ENCODE assay signal across 15 cellular contexts in genomic region chr3:64133991-64134390, GRCh38.
DNase-seq lines count a peak whose midpoint lies in the region; ATAC-seq and TF ChIP-seq lines count a peak whose summit lies in the region.
"Had no signal": no experiment of that assay in that cellular context is flagged by ENCODE, and none has a peak within 500 bp of the region (broad histone marks: within the 10 kb centered on the region; RNA-seq: fewer than 3 reads in every experiment).

No MANE protein-coding gene starts in this region.

- H3K9ac ChIP-seq in trophoblast cell (ENCODE audit: low read length), result no peak overlapping the region

- peak overlapping the region; percentile 65 for H4K91ac ChIP-seq in trophoblast cell (ENCODE audit: low read depth, low read length)

- no peak overlapping the region for H3K4ac ChIP-seq in trophoblast cell (ENCODE audit: low read depth, low read length)

- H2AFZ ChIP-seq in trophoblast cell (ENCODE audit: insufficient read depth, low read length, poor library complexity), result no peak overlapping the region
- H2AFZ ChIP-seq: GM23338 had no signal

- H3K27ac Mint-ChIP-seq in CD4-positive, alpha-beta T cell, result no peak overlapping the region
- H3K27ac Mint-ChIP-seq: CD14-positive monocyte; CD8-positive, alpha-beta memory T cell; GM23338 had no signal

- H3K27me3 ChIP-seq in gastroesophageal sphincter, result no peaks in the 10 kb centered on the region
- no peaks in the 10 kb centered on the region for H3K27me3 ChIP-seq in trophoblast cell (ENCODE audit: insufficient read depth, low read length)
- no peaks in the 10 kb centered on the region for H3K27me3 ChIP-seq in vagina
- no peaks in the 10 kb centered on the region for H3K27me3 ChIP-seq in CD4-positive, alpha-beta T cell (ENCODE audit: control insufficient read depth, insufficient read depth, low read length)

- peak overlapping the region; percentile 51 for H2BK12ac ChIP-seq in trophoblast cell (ENCODE audit: low read length)

- H3K27me3 Mint-ChIP-seq in CD4-positive, alpha-beta T cell, result peaks cover 13% of the 10 kb centered on the region

- H3K36me3 ChIP-seq in gastroesophageal sphincter (peaks cover 0 to 12% of the 10 kb centered on the region in 2 donors), trophoblast cell (ENCODE audit: control insufficient read depth in 1 of 2, insufficient read depth in 2 of 2, low read length in 2 of 2) (peaks cover 3 to 17% of the 10 kb centered on the region in 2 experiments), vagina (no peaks in the 10 kb centered on the region)

- H2BK120ac ChIP-seq in trophoblast cell (ENCODE audit: insufficient read depth, low read length, poor library complexity), result peak overlapping the region; percentile 60

- intact Hi-C loops in vagina (cut with DNase I), result no loop called here
- intact Hi-C loops in CD4-positive, alpha-beta T cell (cut with DNase I, micrococcal nuclease), result no loop called here

- no peak overlapping the region for H3K4me3 Mint-ChIP-seq in CD4-positive, alpha-beta T cell
- H3K4me3 Mint-ChIP-seq: CD14-positive monocyte; CD8-positive, alpha-beta memory T cell; GM23338 had no signal

- H3K23ac ChIP-seq in trophoblast cell (ENCODE audit: low read length), result no peak overlapping the region

- no peak overlapping the region for H4K8ac ChIP-seq in trophoblast cell (ENCODE audit: low read depth, low read length)

- DNase-seq in NCI-H82 (lab: John Stamatoyannopoulos, UW) (peak; percentile 20), NCI-H82 treated with DMSO at 0.1 percent for 48 hours (lab: John Stamatoyannopoulos, UW; ENCODE audit: unreplicated experiment) (no peak), trophoblast cell (no peak), vagina (ENCODE audit: extremely low spot score in 2 of 2) (no peak), DMS 273 treated with DMSO at 0.1 percent for 48 hours (lab: John Stamatoyannopoulos, UW) (no peak)
- DNase-seq in CD4-positive, alpha-beta T cell, result no peak
- DNase-seq: Caco-2; CD8-positive, alpha-beta memory T cell; H7 had no signal

- 73 to 90% methylated on average over 4 to 6 of the region's 6 CpGs for WGBS in gastroesophageal sphincter (ENCODE audit: low coverage in 1 of 2), 2 donors
- WGBS in trophoblast cell (ENCODE audit: extremely low coverage, insufficient coverage, insufficient read length), result no CpG with 5 or more reads among the region's 6 CpGs

- H3K4me2 ChIP-seq in trophoblast cell (ENCODE audit: low read length), result no peak overlapping the region
- H3K4me2 ChIP-seq: GM23338 had no signal

- no peak overlapping the region for H3K4me3 ChIP-seq in gastroesophageal sphincter
- no peak overlapping the region for H3K4me3 ChIP-seq in trophoblast cell (ENCODE audit: low read depth, low read length)
- no peak overlapping the region for H3K4me3 ChIP-seq in vagina
- H3K4me3 ChIP-seq: GM12878, GM23338 had no signal

- H3K4me1 Mint-ChIP-seq in CD4-positive, alpha-beta T cell (ENCODE audit: low read depth), result no peaks in the 10 kb centered on the region
- H3K4me1 Mint-ChIP-seq: CD14-positive monocyte; CD8-positive, alpha-beta memory T cell had no signal

- no peak for TF ChIP-seq POLR2A in gastroesophageal sphincter (IDR thresholded peaks at IDR 0.05)
- no peak for TF ChIP-seq POLR2A in vagina (IDR thresholded peaks at IDR 0.05)

- H3K4me1 ChIP-seq in gastroesophageal sphincter (peaks cover 0 to 92% (median 14%) of the 10 kb centered on the region in 3 donors), trophoblast cell (ENCODE audit: control insufficient read depth in 1 of 2, insufficient read depth in 2 of 2, low read length in 2 of 2) (peaks cover 16 to 33% of the 10 kb centered on the region in 2 experiments), vagina (peaks cover 42% of the 10 kb centered on the region)

- peak overlapping the region in 3 of 4 donors; percentile 26 to 54 (median 53) for H3K27ac ChIP-seq in gastroesophageal sphincter
- peak overlapping the region; percentile 51 for H3K27ac ChIP-seq in trophoblast cell (ENCODE audit: low read depth, low read length)
- H3K27ac ChIP-seq in vagina, result peak overlapping the region; percentile 60
- no peak overlapping the region for H3K27ac ChIP-seq in CD4-positive, alpha-beta T cell (ENCODE audit: low read depth, low read length)
- H3K27ac ChIP-seq: 22Rv1 had no signal

- H2AK5ac ChIP-seq in trophoblast cell (ENCODE audit: low read length), result peak overlapping the region; percentile 37

- POLR2A ChIA-PET in CD4-positive, alpha-beta T cell (lab: Charles Lee), result no interaction called here

- H3K9me3 ChIP-seq in gastroesophageal sphincter, result no peaks in the 10 kb centered on the region
- H3K9me3 ChIP-seq in trophoblast cell (ENCODE audit: insufficient read depth, low read depth, low read length), result no peaks in the 10 kb centered on the region
- H3K9me3 ChIP-seq in vagina, result no peaks in the 10 kb centered on the region
- no peaks in the 10 kb centered on the region for H3K9me3 ChIP-seq in CD4-positive, alpha-beta T cell (ENCODE audit: control insufficient read depth, low read length)

- TF ChIP-seq CTCF in gastroesophageal sphincter (IDR thresholded peaks at IDR 0.05), result no peak
- no peak for TF ChIP-seq CTCF in vagina (IDR thresholded peaks at IDR 0.05)
- no peak for TF ChIP-seq CTCF in CD4-positive, alpha-beta T cell (IDR thresholded peaks at IDR 0.05)

- H3K79me1 ChIP-seq in trophoblast cell (ENCODE audit: low read length), result peaks cover 6% of the 10 kb centered on the region

- H3K18ac ChIP-seq in trophoblast cell (ENCODE audit: low read length), result peak overlapping the region; percentile 16

- TF ChIP-seq EP300 in gastroesophageal sphincter (IDR thresholded peaks at IDR 0.05), result no peak

- H4K12ac ChIP-seq in trophoblast cell (ENCODE audit: low read depth, low read length), result no peak overlapping the region

- no peaks in the 10 kb centered on the region for H3K9me3 Mint-ChIP-seq in CD4-positive, alpha-beta T cell
- H3K9me3 Mint-ChIP-seq: CD8-positive, alpha-beta memory T cell; GM23338 had no signal

- peak overlapping the region; percentile 41 for H3K14ac ChIP-seq in trophoblast cell (ENCODE audit: low read length)

- H2BK5ac ChIP-seq in trophoblast cell (ENCODE audit: low read depth, low read length, poor library complexity), result peak overlapping the region; percentile 52

- no peaks in the 10 kb centered on the region for H3K36me3 Mint-ChIP-seq in CD4-positive, alpha-beta T cell (ENCODE audit: low read depth)
- H3K36me3 Mint-ChIP-seq: CD14-positive monocyte; CD8-positive, alpha-beta memory T cell had no signal

- H3K79me2 ChIP-seq in trophoblast cell (ENCODE audit: control insufficient read depth, insufficient read depth, low read length, poor library complexity), result peaks cover 1% of the 10 kb centered on the region

- ATAC-seq in gastroesophageal sphincter (no peak), HG02623 (IDR thresholded peaks at IDR 0.05; ENCODE audit: unreplicated experiment) (no peak)
- ATAC-seq in CD4-positive, alpha-beta T cell (ENCODE audit: poor library complexity), result no peak
- ATAC-seq: GM12878, GM23338 had no signal

- CTCF ChIA-PET in CD4-positive, alpha-beta T cell (lab: Charles Lee), result no interaction called here
